8 cellular contexts compared by ENCODE assay signal in genomic region chr17:39165178-39165843, GRCh38. TPM values are rescaled to one million over a fixed set of nuclear protein-coding genes. Genes with fewer than 3 reads are reported as not detected.
A peak's percentile ranks its signal among the peaks of the same experiment; 100 is the strongest.
DNase-seq lines count a peak whose midpoint lies in the region; ATAC-seq and TF ChIP-seq lines count a peak whose summit lies in the region.

No MANE protein-coding gene starts in this region.

- H3K9me3 Mint-ChIP-seq in CD4-positive, alpha-beta memory T cell, result peaks cover 0 to 2% (median 0%) of the 10 kb centered on the region in 8 donors
- peaks cover 4% of the 10 kb centered on the region for H3K9me3 Mint-ChIP-seq in glutamatergic neuron (ENCODE audit: unreplicated experiment)

- no peaks in the 10 kb centered on the region for H3K36me3 Mint-ChIP-seq in CD4-positive, alpha-beta memory T cell
- H3K36me3 Mint-ChIP-seq in T-helper 17 cell (ENCODE audit: low read depth) (peaks cover 5% of the 10 kb centered on the region), glutamatergic neuron (ENCODE audit: unreplicated experiment) (no peaks in the 10 kb centered on the region)

- TF ChIP-seq CTCF in glutamatergic neuron (IDR thresholded peaks at IDR 0.05; ENCODE audit: partially characterized antibody, unreplicated experiment) (no peak), parathyroid adenoma (IDR thresholded peaks at IDR 0.05) (no peak)

- H3K4me3 ChIP-seq in CD4-positive, alpha-beta memory T cell (ENCODE audit: low read length in 2 of 2), result peak overlapping the region; percentile 61
- H3K4me3 ChIP-seq in parathyroid adenoma (ENCODE audit: low read depth, low read length), result peak overlapping the region; percentile 32

- no peaks in the 10 kb centered on the region for H3K79me2 ChIP-seq in parathyroid adenoma

- peak overlapping the region; percentile 74 for H2AFZ ChIP-seq in parathyroid adenoma

- H3K4me1 Mint-ChIP-seq in CD4-positive, alpha-beta memory T cell, result peaks cover 8 to 29% (median 16%) of the 10 kb centered on the region in 4 donors
- H3K4me1 Mint-ChIP-seq in T-helper 17 cell (peaks cover 12% of the 10 kb centered on the region), glutamatergic neuron (ENCODE audit: low read depth, unreplicated experiment) (peaks cover 16% of the 10 kb centered on the region)

- H3K36me3 ChIP-seq in CD4-positive, alpha-beta memory T cell (ENCODE audit: insufficient read depth, low read length), result no peaks in the 10 kb centered on the region
- no peaks in the 10 kb centered on the region for H3K36me3 ChIP-seq in parathyroid adenoma (ENCODE audit: control insufficient read depth, insufficient read depth, low read length)

- CTCF ChIA-PET in CD4-positive, alpha-beta memory T cell (lab: Charles Lee; ENCODE audit: partially characterized antibody), result interaction anchor here (0.6 to 7.3 kb wide), 40 partner anchors 9 to 310 kb away, joined by 3 to 106 read pairs (median 5); partner anchors contain the start of genes LASP1, PLXDC1 and RPL19

- no peak overlapping the region for H3K9ac ChIP-seq in parathyroid adenoma

- peak overlapping the region; percentile 56 for H3K4me2 ChIP-seq in parathyroid adenoma (ENCODE audit: low read length)

- H3K27ac Mint-ChIP-seq in CD4-positive, alpha-beta memory T cell, result peak overlapping the region in 1 of 7 donors; percentile 0
- peak overlapping the region; percentile 24 for H3K27ac Mint-ChIP-seq in T-helper 17 cell
- H3K27ac Mint-ChIP-seq in glutamatergic neuron (ENCODE audit: unreplicated experiment), result peak overlapping the region; percentile 18

- ATAC-seq in T-helper 17 cell (peak; percentile 3), GM19452 (IDR thresholded peaks at IDR 0.05; ENCODE audit: unreplicated experiment) (no peak), HG03521 (IDR thresholded peaks at IDR 0.05; ENCODE audit: unreplicated experiment) (no peak)

- H3K27me3 Mint-ChIP-seq in CD4-positive, alpha-beta memory T cell, result peaks cover 14 to 17% of the 10 kb centered on the region in 2 donors
- H3K27me3 Mint-ChIP-seq in T-helper 17 cell, result peaks cover 34% of the 10 kb centered on the region
- peaks cover 7% of the 10 kb centered on the region for H3K27me3 Mint-ChIP-seq in glutamatergic neuron (ENCODE audit: unreplicated experiment)

- H3K4me1 ChIP-seq in CD4-positive, alpha-beta memory T cell (ENCODE audit: insufficient read depth, low read length), result peaks cover 24% of the 10 kb centered on the region
- H3K4me1 ChIP-seq in parathyroid adenoma, result no peaks in the 10 kb centered on the region

- POLR2A ChIA-PET in CD4-positive, alpha-beta memory T cell (lab: Charles Lee; ENCODE audit: partially characterized antibody), result interaction anchor here (0.6 to 3.5 kb wide), 13 partner anchors 8 to 311 kb away, joined by 3 to 35 read pairs (median 4); partner anchors contain the start of genes FBXO47, LASP1NB, PLXDC1 and RPL19

- intact Hi-C loops in CD4-positive, alpha-beta memory T cell (cut with micrococcal nuclease), result no loop called here

- no peaks in the 10 kb centered on the region for H3K27me3 ChIP-seq in CD4-positive, alpha-beta memory T cell (ENCODE audit: insufficient read depth, low read length)
- no peaks in the 10 kb centered on the region for H3K27me3 ChIP-seq in parathyroid adenoma (ENCODE audit: control insufficient read depth, insufficient read depth, low read length)

- no peaks in the 10 kb centered on the region for H3K9me3 ChIP-seq in CD4-positive, alpha-beta memory T cell (ENCODE audit: control insufficient read depth in 1 of 2, low read length in 2 of 2)
- no peaks in the 10 kb centered on the region for H3K9me3 ChIP-seq in T-helper 17 cell (ENCODE audit: control insufficient read depth, low read length, poor library complexity, severe bottlenecking)
- H3K9me3 ChIP-seq in parathyroid adenoma (ENCODE audit: control insufficient read depth, low read length), result no peaks in the 10 kb centered on the region

- peak in 1 of 5 donors; percentile 13 for DNase-seq in CD4-positive, alpha-beta memory T cell
- DNase-seq in T-helper 17 cell (no peak), glutamatergic neuron (no peak), GM03348 (ENCODE audit: low spot score) (no peak)
- no peak for DNase-seq in activated CD4-positive, CD25-positive, alpha-beta regulatory T cell (lab: John Stamatoyannopoulos, UW)

- peak overlapping the region; percentile 86 to 96 (median 90) for H3K4me3 Mint-ChIP-seq in CD4-positive, alpha-beta memory T cell
- H3K4me3 Mint-ChIP-seq in T-helper 17 cell, result peak overlapping the region; percentile 97
- H3K4me3 Mint-ChIP-seq in glutamatergic neuron (ENCODE audit: unreplicated experiment), result peak overlapping the region; percentile 92

- H3K27ac ChIP-seq in CD4-positive, alpha-beta memory T cell (ENCODE audit: low read depth, low read length), result peak overlapping the region; percentile 28
- H3K27ac ChIP-seq in parathyroid adenoma, result no peak overlapping the region

RNA-seq across cellular contexts. Expression of gene ARL5C, which starts 0.7 kb away (rescaled TPM):
- not detected for total RNA-seq in CD4-positive, alpha-beta memory T cell
- polyA plus RNA-seq in CD4-positive, alpha-beta memory T cell, result not detected
- total RNA-seq in T-helper 17 cell (not detected), glutamatergic neuron (ENCODE audit: unreplicated experiment) (not detected)

RNA-seq across cellular contexts. Expression of gene PLXDC1, which starts 13.9 kb away (rescaled TPM):
- 10 to 100 TPM; 15.8 to 16.4 TPM for total RNA-seq in CD4-positive, alpha-beta memory T cell
- 1 to 10 TPM; 2.5 to 4.5 TPM for polyA plus RNA-seq in CD4-positive, alpha-beta memory T cell
- total RNA-seq in T-helper 17 cell (10 to 100 TPM in 1 of 2 donors, 1 to 10 TPM in 1; 7.5 to 11.7 TPM), glutamatergic neuron (ENCODE audit: unreplicated experiment) (not detected)

RNA-seq across cellular contexts. Expression of gene CACNB1, which starts 32.2 kb away (rescaled TPM):
- 10 to 100 TPM; 22.2 to 25.7 TPM for total RNA-seq in CD4-positive, alpha-beta memory T cell
- 1 to 10 TPM in 1 of 2 donors, under 1 TPM in 1; 0.20 to 2.0 TPM for polyA plus RNA-seq in CD4-positive, alpha-beta memory T cell
- total RNA-seq in T-helper 17 cell (10 to 100 TPM; 21.4 to 21.9 TPM), glutamatergic neuron (ENCODE audit: unreplicated experiment) (77.1 TPM)

RNA-seq across cellular contexts. Expression of gene RPL19, which starts 34.8 kb away (rescaled TPM):
- 1,000 to 10,000 TPM; 3,210 to 3,299 TPM for total RNA-seq in CD4-positive, alpha-beta memory T cell
- 1,000 to 10,000 TPM; 2,224 to 3,294 TPM for polyA plus RNA-seq in CD4-positive, alpha-beta memory T cell
- total RNA-seq in T-helper 17 cell (1,000 to 10,000 TPM; 3,035 to 3,199 TPM), glutamatergic neuron (ENCODE audit: unreplicated experiment) (877 TPM)
